In the genomic region with DNA sequence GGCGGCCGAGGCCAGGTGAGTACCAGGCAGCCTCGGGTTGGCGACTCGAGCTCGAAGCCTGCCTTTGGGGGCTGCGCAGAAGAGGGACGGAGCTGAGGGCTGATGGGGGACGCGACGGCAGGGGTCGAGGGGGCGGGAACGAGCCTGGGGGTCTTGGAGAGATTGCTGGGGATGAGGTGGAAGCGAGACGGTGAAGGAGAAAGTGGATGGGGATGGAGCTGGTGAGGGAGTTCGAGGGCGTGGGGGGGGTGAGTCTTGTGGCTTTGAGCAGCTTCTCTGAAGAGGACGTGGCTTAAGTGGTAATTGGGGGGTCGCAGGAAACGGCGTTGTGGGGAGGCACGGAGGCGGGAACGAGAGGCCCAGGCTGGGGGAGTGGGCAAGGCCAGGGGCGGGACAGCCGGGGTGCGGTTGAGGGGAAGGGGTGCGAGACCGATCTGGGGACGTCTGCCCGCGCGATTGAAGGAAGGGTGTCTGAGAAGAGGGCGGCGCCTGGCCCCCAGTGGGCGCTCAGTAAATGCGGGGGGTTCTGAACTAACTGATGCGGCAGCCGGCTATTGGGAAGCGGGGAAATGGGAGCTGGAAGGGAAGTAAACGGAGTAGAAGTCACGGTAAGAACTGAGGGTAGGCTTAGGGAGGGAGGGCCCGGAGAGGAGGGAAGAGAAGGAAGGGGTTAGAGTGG, we compare ENCODE assay signal across 1 cellular context.
TF ChIP-seq lines count a peak whose summit lies in the region.

No MANE protein-coding gene starts in this region.

TF ChIP-seq in K562, 482 proteins besides CTCF, POLR2A, EP300 and RAD21 (continued from another document):
- TF ChIP-seq, protein P1, sequence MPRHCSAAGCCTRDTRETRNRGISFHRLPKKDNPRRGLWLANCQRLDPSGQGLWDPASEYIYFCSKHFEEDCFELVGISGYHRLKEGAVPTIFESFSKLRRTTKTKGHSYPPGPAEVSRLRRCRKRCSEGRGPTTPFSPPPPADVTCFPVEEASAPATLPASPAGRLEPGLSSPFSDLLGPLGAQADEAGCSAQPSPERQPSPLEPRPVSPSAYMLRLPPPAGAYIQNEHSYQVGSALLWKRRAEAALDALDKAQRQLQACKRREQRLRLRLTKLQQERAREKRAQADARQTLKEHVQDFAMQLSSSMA (CRISPR knock-in tag; IDR thresholded peaks at IDR 0.05) = no peak
- no peak for TF ChIP-seq ZKSCAN1 (IDR thresholded peaks at IDR 0.05; ENCODE audit: low read depth, low read length)
- peak; percentile 31; the same call in 1 of the 2 replicates for TF ChIP-seq SMARCA4 (IDR thresholded peaks at IDR 0.05)
- TF ChIP-seq, protein P2, sequence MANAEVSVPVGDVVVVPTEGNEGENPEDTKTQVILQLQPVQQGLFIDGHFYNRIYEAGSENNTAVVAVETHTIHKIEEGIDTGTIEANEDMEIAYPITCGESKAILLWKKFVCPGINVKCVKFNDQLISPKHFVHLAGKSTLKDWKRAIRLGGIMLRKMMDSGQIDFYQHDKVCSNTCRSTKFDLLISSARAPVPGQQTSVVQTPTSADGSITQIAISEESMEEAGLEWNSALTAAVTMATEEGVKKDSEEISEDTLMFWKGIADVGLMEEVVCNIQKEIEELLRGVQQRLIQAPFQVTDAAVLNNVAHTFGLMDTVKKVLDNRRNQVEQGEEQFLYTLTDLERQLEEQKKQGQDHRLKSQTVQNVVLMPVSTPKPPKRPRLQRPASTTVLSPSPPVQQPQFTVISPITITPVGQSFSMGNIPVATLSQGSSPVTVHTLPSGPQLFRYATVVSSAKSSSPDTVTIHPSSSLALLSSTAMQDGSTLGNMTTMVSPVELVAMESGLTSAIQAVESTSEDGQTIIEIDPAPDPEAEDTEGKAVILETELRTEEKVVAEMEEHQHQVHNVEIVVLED (CRISPR knock-in tag; IDR thresholded peaks at IDR 0.05) = no peak
- no peak for TF ChIP-seq SAP30 (IDR thresholded peaks at IDR 0.05; ENCODE audit: borderline replicate concordance, insufficient read depth, low read depth, low read length, poor library complexity, severe bottlenecking)
- no peak for TF ChIP-seq PRPF4 (IDR thresholded peaks at IDR 0.05; ENCODE audit: insufficient read depth, low read depth, low read length, poor library complexity, severe bottlenecking)
- TF ChIP-seq, protein P3, sequence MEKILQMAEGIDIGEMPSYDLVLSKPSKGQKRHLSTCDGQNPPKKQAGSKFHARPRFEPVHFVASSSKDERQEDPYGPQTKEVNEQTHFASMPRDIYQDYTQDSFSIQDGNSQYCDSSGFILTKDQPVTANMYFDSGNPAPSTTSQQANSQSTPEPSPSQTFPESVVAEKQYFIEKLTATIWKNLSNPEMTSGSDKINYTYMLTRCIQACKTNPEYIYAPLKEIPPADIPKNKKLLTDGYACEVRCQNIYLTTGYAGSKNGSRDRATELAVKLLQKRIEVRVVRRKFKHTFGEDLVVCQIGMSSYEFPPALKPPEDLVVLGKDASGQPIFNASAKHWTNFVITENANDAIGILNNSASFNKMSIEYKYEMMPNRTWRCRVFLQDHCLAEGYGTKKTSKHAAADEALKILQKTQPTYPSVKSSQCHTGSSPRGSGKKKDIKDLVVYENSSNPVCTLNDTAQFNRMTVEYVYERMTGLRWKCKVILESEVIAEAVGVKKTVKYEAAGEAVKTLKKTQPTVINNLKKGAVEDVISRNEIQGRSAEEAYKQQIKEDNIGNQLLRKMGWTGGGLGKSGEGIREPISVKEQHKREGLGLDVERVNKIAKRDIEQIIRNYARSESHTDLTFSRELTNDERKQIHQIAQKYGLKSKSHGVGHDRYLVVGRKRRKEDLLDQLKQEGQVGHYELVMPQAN (IDR thresholded peaks at IDR 0.05; ENCODE audit: borderline replicate concordance) = 0 out of 2 replicates have a peak, but pooled peaks have one; percentile 55
- TF ChIP-seq, protein P4, sequence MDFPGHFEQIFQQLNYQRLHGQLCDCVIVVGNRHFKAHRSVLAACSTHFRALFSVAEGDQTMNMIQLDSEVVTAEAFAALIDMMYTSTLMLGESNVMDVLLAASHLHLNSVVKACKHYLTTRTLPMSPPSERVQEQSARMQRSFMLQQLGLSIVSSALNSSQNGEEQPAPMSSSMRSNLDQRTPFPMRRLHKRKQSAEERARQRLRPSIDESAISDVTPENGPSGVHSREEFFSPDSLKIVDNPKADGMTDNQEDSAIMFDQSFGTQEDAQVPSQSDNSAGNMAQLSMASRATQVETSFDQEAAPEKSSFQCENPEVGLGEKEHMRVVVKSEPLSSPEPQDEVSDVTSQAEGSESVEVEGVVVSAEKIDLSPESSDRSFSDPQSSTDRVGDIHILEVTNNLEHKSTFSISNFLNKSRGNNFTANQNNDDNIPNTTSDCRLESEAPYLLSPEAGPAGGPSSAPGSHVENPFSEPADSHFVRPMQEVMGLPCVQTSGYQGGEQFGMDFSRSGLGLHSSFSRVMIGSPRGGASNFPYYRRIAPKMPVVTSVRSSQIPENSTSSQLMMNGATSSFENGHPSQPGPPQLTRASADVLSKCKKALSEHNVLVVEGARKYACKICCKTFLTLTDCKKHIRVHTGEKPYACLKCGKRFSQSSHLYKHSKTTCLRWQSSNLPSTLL (IDR thresholded peaks at IDR 0.05) = no peak
- no peak for TF ChIP-seq CBFA2T3 (IDR thresholded peaks at IDR 0.05)
- TF ChIP-seq CREBBP (IDR thresholded peaks at IDR 0.05; ENCODE audit: low read depth, low read length) = no peak
- TF ChIP-seq SREBF1 (IDR thresholded peaks at IDR 0.05; ENCODE audit: borderline replicate concordance, low read depth, low read length) = no peak
- 0 out of 2 replicates have a peak, but pooled peaks have one; percentile 10 for TF ChIP-seq FOXP1 (CRISPR knock-in tag; IDR thresholded peaks at IDR 0.05)
- TF ChIP-seq NEUROD1 (IDR thresholded peaks at IDR 0.05; ENCODE audit: borderline replicate concordance, low read depth, low read length, partially characterized antibody) = no peak
- no peak for TF ChIP-seq JUNB (CRISPR knock-in tag; conservative IDR thresholded peaks at IDR 0.05)
- peak; percentile 36 for TF ChIP-seq SUPT5H (IDR thresholded peaks at IDR 0.05)
- TF ChIP-seq, protein P5, sequence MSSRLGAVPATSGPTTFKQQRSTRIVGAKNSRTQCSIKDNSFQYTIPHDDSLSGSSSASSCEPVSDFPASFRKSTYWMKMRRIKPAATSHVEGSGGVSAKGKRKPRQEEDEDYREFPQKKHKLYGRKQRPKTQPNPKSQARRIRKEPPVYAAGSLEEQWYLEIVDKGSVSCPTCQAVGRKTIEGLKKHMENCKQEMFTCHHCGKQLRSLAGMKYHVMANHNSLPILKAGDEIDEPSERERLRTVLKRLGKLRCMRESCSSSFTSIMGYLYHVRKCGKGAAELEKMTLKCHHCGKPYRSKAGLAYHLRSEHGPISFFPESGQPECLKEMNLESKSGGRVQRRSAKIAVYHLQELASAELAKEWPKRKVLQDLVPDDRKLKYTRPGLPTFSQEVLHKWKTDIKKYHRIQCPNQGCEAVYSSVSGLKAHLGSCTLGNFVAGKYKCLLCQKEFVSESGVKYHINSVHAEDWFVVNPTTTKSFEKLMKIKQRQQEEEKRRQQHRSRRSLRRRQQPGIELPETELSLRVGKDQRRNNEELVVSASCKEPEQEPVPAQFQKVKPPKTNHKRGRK (tag; IDR thresholded peaks at IDR 0.05) = no peak
- TF ChIP-seq SNIP1 (IDR thresholded peaks at IDR 0.05; ENCODE audit: low read depth) = no peak
- TF ChIP-seq ARID1B (IDR thresholded peaks at IDR 0.05) = no peak
- no peak for TF ChIP-seq PURB (CRISPR knock-in tag; IDR thresholded peaks at IDR 0.05; ENCODE audit: low read depth)
- no peak for TF ChIP-seq KDM4B (IDR thresholded peaks at IDR 0.05; ENCODE audit: borderline replicate concordance in 2 of 2, low read depth in 1 of 2)
- TF ChIP-seq DDX20 (tag; IDR thresholded peaks at IDR 0.05; ENCODE audit: low read depth) = no peak
- TF ChIP-seq, protein P6, sequence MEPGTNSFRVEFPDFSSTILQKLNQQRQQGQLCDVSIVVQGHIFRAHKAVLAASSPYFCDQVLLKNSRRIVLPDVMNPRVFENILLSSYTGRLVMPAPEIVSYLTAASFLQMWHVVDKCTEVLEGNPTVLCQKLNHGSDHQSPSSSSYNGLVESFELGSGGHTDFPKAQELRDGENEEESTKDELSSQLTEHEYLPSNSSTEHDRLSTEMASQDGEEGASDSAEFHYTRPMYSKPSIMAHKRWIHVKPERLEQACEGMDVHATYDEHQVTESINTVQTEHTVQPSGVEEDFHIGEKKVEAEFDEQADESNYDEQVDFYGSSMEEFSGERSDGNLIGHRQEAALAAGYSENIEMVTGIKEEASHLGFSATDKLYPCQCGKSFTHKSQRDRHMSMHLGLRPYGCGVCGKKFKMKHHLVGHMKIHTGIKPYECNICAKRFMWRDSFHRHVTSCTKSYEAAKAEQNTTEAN (CRISPR knock-in tag; IDR thresholded peaks at IDR 0.05) = 0 out of 2 replicates have a peak, but pooled peaks have one; percentile 60
- peak in 1 of 2 experiments; percentile 74; a peak in 2 of 4 replicates for TF ChIP-seq HDAC1 (IDR thresholded peaks at IDR 0.05)
- peak; percentile 41; the same call in 1 of the 2 replicates for TF ChIP-seq ETV5 (CRISPR knock-in tag; IDR thresholded peaks at IDR 0.05; ENCODE audit: low read depth)
- no peak for TF ChIP-seq SRSF7 (optimal IDR thresholded peaks at IDR 0.05; ENCODE audit: low read depth, low read length)
- TF ChIP-seq, protein P7, sequence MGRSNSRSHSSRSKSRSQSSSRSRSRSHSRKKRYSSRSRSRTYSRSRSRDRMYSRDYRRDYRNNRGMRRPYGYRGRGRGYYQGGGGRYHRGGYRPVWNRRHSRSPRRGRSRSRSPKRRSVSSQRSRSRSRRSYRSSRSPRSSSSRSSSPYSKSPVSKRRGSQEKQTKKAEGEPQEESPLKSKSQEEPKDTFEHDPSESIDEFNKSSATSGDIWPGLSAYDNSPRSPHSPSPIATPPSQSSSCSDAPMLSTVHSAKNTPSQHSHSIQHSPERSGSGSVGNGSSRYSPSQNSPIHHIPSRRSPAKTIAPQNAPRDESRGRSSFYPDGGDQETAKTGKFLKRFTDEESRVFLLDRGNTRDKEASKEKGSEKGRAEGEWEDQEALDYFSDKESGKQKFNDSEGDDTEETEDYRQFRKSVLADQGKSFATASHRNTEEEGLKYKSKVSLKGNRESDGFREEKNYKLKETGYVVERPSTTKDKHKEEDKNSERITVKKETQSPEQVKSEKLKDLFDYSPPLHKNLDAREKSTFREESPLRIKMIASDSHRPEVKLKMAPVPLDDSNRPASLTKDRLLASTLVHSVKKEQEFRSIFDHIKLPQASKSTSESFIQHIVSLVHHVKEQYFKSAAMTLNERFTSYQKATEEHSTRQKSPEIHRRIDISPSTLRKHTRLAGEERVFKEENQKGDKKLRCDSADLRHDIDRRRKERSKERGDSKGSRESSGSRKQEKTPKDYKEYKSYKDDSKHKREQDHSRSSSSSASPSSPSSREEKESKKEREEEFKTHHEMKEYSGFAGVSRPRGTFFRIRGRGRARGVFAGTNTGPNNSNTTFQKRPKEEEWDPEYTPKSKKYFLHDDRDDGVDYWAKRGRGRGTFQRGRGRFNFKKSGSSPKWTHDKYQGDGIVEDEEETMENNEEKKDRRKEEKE (IDR thresholded peaks at IDR 0.05; ENCODE audit: borderline replicate concordance in 1 of 2, control insufficient read depth in 1 of 2, low read depth in 2 of 2, low read length in 1 of 2) = no peak
- TF ChIP-seq ZFP36 (IDR thresholded peaks at IDR 0.05; ENCODE audit: low read depth, low read length, partially characterized antibody) = no peak
- TF ChIP-seq GTF2A2 (tag; IDR thresholded peaks at IDR 0.05) = no peak
